ENCODE assay signal across 9 cellular contexts in the genomic region with DNA sequence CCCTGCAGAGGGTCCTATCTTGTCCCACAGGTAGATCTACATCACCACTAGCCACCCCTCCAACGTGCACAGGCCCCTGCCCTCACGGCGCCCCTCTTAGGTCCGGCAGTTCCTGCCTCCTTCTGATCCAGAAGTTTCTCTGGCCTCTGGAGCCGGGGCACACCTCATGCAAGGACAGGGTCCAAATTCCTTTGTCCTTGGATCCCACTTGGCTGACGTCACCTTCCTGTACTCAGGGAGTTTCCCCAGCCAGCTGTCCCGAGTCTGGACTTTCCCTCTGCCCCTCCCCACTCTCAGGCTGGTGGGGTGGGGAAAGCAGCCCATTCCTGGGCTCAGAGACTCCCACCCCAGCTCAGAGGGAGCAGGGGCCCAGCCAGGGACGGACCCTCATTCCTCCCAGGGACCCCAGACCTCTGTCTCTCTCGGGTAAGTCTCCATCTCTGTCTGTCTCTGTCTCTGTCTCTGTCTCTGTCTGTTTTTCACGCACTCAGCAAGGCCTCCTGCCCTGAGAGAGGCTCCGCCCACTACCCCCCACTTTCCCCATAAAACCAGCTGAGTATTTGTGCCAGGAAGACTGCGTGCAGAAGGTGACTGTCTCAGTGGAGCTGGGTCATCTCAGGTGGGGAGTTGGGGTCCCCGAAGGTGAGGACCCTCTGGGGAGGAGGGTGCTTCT. TPM values are rescaled to one million over a fixed set of nuclear protein-coding genes. Genes with fewer than 3 reads are reported as not detected.
DNase-seq lines count a peak whose midpoint lies in the region; ATAC-seq and TF ChIP-seq lines count a peak whose summit lies in the region.
"Had no signal": no experiment of that assay in that cellular context is flagged by ENCODE, and none has a peak within 500 bp of the region (broad histone marks: within the 10 kb centered on the region; RNA-seq: fewer than 3 reads in every experiment).

A gene with protein sequence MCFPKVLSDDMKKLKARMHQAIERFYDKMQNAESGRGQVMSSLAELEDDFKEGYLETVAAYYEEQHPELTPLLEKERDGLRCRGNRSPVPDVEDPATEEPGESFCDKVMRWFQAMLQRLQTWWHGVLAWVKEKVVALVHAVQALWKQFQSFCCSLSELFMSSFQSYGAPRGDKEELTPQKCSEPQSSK (plus strand): TSS at position 572 of the 673 bp plus-strand sequence. CDS start 172 bp downstream, outside the sequence.

- DNase-seq in choroid plexus epithelial cell (ENCODE audit: low read depth) (peak; percentile 86), hypothalamus (lab: John Stamatoyannopoulos, UW) (no peak), NCI-H2196 treated with DMSO at 0.1 percent for 48 hours (lab: John Stamatoyannopoulos, UW; ENCODE audit: unreplicated experiment) (no peak)

- H3K27me3 ChIP-seq in mucosa of stomach (ENCODE audit: control insufficient read depth, insufficient read depth, low read length): no peaks in the 10 kb centered on the region
- H3K27me3 ChIP-seq: cardiac muscle cell had no signal

- H3K9me3 ChIP-seq in mucosa of stomach (ENCODE audit: control insufficient read depth, low read length): no peaks in the 10 kb centered on the region

- H3K9ac ChIP-seq in mucosa of stomach (ENCODE audit: low read length): peak within 1 kb of the TSS; percentile 84

- peaks cover 43% of the 10 kb centered on the region for H3K4me1 ChIP-seq in mucosa of stomach (ENCODE audit: control insufficient read depth, insufficient read depth, low read length)

- TF ChIP-seq CTCF in WI38 (IDR thresholded peaks at IDR 0.05; ENCODE audit: low read depth, low read length) (no peak), choroid plexus epithelial cell (conservative IDR thresholded peaks at IDR 0.05; ENCODE audit: low read depth, low read length) (no peak), subcutaneous adipose tissue (IDR thresholded peaks at IDR 0.05; ENCODE audit: low read depth) (no peak)

- H3K4me3 ChIP-seq in WI38 (ENCODE audit: low read depth, low read length) (peak within 1 kb of the TSS; percentile 56), choroid plexus epithelial cell (ENCODE audit: low read depth, low read length) (peak within 1 kb of the TSS; percentile 22), mucosa of stomach (ENCODE audit: low read length) (peak within 1 kb of the TSS; percentile 43)
- H3K4me3 ChIP-seq: cardiac muscle cell had no signal

- peak; percentile 50 for ATAC-seq in GM21619 (IDR thresholded peaks at IDR 0.05; ENCODE audit: unreplicated experiment)
- ATAC-seq in GM18867 (IDR thresholded peaks at IDR 0.05; ENCODE audit: unreplicated experiment): no peak

- no peaks in the 10 kb centered on the region for H3K36me3 ChIP-seq in mucosa of stomach (ENCODE audit: control insufficient read depth, insufficient read depth, low read length)
- H3K36me3 ChIP-seq: cardiac muscle cell had no signal

RNA-seq across cellular contexts. Expression of the gene that starts here (rescaled TPM):
- total RNA-seq in subcutaneous adipose tissue: 10 to 100 TPM in 3 of 4 donors, 1 to 10 TPM in 1; 8.4 to 21.1 (median 13.1) TPM
